Comparison of ENCODE assay signal across 1 cellular context in the genomic region with DNA sequence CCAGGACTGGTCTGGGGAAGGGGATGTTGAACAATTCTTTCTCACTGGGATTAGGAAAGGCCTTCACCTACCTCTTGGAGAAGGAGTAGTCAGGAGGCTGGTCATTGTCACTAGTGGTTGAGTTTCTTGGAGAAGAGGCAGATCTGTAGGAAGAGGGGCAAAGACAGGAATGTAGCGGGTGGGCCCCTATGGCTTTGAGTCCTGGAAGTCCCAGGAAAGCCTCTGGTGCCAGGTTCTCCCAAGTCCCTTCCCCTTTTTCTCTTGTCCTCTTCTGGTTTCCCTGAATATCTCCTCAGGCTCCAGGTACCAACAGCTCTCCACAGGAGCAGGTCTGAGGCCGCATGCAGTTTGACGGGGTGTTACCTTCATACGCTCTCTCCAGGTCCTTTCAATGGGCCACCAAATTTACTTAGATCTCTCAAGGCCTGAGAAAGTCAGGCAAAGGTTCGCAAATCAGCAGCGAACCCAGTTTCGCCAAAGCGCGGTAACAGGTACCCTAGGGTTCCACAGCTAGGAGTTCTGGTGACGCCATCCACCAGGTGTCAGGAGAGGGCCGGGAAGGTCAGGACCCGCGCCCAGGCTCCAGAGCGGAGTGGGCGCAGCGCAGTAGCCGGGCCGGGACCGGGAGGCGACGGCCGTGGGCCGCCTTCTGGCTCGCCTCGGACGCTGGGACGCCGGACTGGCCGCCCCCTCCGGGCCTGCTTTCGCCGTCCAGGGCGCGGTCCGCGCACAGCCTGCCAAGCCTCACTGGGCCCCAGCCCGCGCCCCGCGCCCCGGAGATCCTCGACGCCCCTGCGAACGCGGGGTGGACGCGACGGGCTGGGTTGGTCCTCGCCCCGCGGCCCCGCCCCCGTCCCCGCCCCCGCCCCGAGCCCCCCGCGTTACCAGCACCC.
TF ChIP-seq lines count a peak whose summit lies in the region.

No MANE protein-coding gene starts in this region.

TF ChIP-seq in K562, 482 proteins besides CTCF, POLR2A, EP300 and RAD21 (continues in another document):
- TF ChIP-seq SP1 (CRISPR knock-in tag; IDR thresholded peaks at IDR 0.05) (peak; percentile 70), DEAF1 (CRISPR knock-in tag; IDR thresholded peaks at IDR 0.05) (peak; percentile 70; the same call in 1 of the 2 replicates), PYGO2 (tag; IDR thresholded peaks at IDR 0.05) (no peak), ZNF395 (CRISPR knock-in tag; IDR thresholded peaks at IDR 0.05) (peak; percentile 76; the same call in 1 of the 2 replicates), SMC3 (conservative IDR thresholded peaks at IDR 0.05; ENCODE audit: insufficient read depth, low read depth, low read length) (peak; percentile 81), RBBP5 (IDR thresholded peaks at IDR 0.05; ENCODE audit: borderline replicate concordance, insufficient read depth, low read length, poor library complexity, severe bottlenecking) (peak; percentile 11), KAT2B (IDR thresholded peaks at IDR 0.05; ENCODE audit: low read depth, low read length) (no peak), HMGN3 (IDR thresholded peaks at IDR 0.05; ENCODE audit: borderline replicate concordance, extremely low read depth, insufficient read length, low read depth, low read length) (no peak), ZFX (CRISPR knock-in tag; IDR thresholded peaks at IDR 0.05) (peak; percentile 82), RBFOX2 (IDR thresholded peaks at IDR 0.05; ENCODE audit: low read depth, low read length) (peak; percentile 74), TAF9B (IDR thresholded peaks at IDR 0.05; ENCODE audit: partially characterized antibody) (no peak), SMAD4 (CRISPR knock-in tag; conservative IDR thresholded peaks at IDR 0.05) (peak; percentile 37), USF1 (CRISPR knock-in tag; IDR thresholded peaks at IDR 0.05) (peak; percentile 31; the same call in 1 of the 2 replicates), TBP (optimal IDR thresholded peaks at IDR 0.05; ENCODE audit: low read depth, low read length) (peak; percentile 5), HDGF (IDR thresholded peaks at IDR 0.05) (0 out of 2 replicates have a peak, but pooled peaks have one; percentile 51), KDM2B (CRISPR knock-in tag; IDR thresholded peaks at IDR 0.05) (peak; percentile 29; the same call in 1 of the 2 replicates), ZNF212 (CRISPR knock-in tag; IDR thresholded peaks at IDR 0.05) (no peak), HDAC8 (tag; IDR thresholded peaks at IDR 0.05) (0 out of 2 replicates have a peak, but pooled peaks have one; percentile 22), E2F3 (CRISPR knock-in tag; IDR thresholded peaks at IDR 0.05) (0 out of 2 replicates have a peak, but pooled peaks have one; percentile 23), NR2C2 (CRISPR knock-in tag; IDR thresholded peaks at IDR 0.05) (peak; percentile 71; the same call in 1 of the 2 replicates), NR2C2 (tag; IDR thresholded peaks at IDR 0.05) (no peak), NBN (IDR thresholded peaks at IDR 0.05; ENCODE audit: low read depth) (no peak), GABPB1 (CRISPR knock-in tag; IDR thresholded peaks at IDR 0.05) (no peak), MITF (IDR thresholded peaks at IDR 0.05) (no peak), PHF8 (IDR thresholded peaks at IDR 0.05; ENCODE audit: borderline replicate concordance, low read length) (peak; percentile 6; the same call in 1 of the 2 replicates), NRF1 (conservative IDR thresholded peaks at IDR 0.05 in 1 of 2, IDR thresholded peaks at IDR 0.05 in 1 of 2) (0 out of 4 replicates have a peak, but pooled peaks of 1 of the 2 experiments have one; percentile 8), ZNF695 (CRISPR knock-in tag; IDR thresholded peaks at IDR 0.05) (no peak), CEBPG (CRISPR knock-in tag; IDR thresholded peaks at IDR 0.05) (peak; percentile 25; the same call in 1 of the 2 replicates), CEBPG (tag; conservative IDR thresholded peaks at IDR 0.05 in 1 of 2, IDR thresholded peaks at IDR 0.05 in 1 of 2) (no peak), TEAD4 (IDR thresholded peaks at IDR 0.05; ENCODE audit: low read length) (0 out of 2 replicates have a peak, but pooled peaks have one; percentile 9), TEAD4 (CRISPR knock-in tag; IDR thresholded peaks at IDR 0.05; ENCODE audit: borderline replicate concordance) (no peak), PRMT5 (CRISPR knock-in tag; IDR thresholded peaks at IDR 0.05) (no peak), MYC (IDR thresholded peaks at IDR 0.05; ENCODE audit: low read depth, low read length) (0 out of 2 replicates have a peak, but pooled peaks have one; percentile 18), MYC (CRISPR knock-in tag; IDR thresholded peaks at IDR 0.05; ENCODE audit: borderline replicate concordance, low read depth) (no peak)
- TF ChIP-seq, protein P1, sequence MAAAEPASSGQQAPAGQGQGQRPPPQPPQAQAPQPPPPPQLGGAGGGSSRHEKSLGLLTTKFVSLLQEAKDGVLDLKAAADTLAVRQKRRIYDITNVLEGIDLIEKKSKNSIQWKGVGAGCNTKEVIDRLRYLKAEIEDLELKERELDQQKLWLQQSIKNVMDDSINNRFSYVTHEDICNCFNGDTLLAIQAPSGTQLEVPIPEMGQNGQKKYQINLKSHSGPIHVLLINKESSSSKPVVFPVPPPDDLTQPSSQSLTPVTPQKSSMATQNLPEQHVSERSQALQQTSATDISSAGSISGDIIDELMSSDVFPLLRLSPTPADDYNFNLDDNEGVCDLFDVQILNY (CRISPR knock-in tag; IDR thresholded peaks at IDR 0.05) = peak; percentile 82; the same call in 1 of the 2 replicates
- TF ChIP-seq, protein P2, sequence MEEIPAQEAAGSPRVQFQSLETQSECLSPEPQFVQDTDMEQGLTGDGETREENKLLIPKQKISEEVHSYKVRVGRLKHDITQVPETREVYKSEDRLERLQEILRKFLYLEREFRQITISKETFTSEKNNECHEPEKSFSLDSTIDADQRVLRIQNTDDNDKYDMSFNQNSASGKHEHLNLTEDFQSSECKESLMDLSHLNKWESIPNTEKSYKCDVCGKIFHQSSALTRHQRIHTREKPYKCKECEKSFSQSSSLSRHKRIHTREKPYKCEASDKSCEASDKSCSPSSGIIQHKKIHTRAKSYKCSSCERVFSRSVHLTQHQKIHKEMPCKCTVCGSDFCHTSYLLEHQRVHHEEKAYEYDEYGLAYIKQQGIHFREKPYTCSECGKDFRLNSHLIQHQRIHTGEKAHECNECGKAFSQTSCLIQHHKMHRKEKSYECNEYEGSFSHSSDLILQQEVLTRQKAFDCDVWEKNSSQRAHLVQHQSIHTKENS (CRISPR knock-in tag; IDR thresholded peaks at IDR 0.05) = no peak
- TF ChIP-seq, protein P3, sequence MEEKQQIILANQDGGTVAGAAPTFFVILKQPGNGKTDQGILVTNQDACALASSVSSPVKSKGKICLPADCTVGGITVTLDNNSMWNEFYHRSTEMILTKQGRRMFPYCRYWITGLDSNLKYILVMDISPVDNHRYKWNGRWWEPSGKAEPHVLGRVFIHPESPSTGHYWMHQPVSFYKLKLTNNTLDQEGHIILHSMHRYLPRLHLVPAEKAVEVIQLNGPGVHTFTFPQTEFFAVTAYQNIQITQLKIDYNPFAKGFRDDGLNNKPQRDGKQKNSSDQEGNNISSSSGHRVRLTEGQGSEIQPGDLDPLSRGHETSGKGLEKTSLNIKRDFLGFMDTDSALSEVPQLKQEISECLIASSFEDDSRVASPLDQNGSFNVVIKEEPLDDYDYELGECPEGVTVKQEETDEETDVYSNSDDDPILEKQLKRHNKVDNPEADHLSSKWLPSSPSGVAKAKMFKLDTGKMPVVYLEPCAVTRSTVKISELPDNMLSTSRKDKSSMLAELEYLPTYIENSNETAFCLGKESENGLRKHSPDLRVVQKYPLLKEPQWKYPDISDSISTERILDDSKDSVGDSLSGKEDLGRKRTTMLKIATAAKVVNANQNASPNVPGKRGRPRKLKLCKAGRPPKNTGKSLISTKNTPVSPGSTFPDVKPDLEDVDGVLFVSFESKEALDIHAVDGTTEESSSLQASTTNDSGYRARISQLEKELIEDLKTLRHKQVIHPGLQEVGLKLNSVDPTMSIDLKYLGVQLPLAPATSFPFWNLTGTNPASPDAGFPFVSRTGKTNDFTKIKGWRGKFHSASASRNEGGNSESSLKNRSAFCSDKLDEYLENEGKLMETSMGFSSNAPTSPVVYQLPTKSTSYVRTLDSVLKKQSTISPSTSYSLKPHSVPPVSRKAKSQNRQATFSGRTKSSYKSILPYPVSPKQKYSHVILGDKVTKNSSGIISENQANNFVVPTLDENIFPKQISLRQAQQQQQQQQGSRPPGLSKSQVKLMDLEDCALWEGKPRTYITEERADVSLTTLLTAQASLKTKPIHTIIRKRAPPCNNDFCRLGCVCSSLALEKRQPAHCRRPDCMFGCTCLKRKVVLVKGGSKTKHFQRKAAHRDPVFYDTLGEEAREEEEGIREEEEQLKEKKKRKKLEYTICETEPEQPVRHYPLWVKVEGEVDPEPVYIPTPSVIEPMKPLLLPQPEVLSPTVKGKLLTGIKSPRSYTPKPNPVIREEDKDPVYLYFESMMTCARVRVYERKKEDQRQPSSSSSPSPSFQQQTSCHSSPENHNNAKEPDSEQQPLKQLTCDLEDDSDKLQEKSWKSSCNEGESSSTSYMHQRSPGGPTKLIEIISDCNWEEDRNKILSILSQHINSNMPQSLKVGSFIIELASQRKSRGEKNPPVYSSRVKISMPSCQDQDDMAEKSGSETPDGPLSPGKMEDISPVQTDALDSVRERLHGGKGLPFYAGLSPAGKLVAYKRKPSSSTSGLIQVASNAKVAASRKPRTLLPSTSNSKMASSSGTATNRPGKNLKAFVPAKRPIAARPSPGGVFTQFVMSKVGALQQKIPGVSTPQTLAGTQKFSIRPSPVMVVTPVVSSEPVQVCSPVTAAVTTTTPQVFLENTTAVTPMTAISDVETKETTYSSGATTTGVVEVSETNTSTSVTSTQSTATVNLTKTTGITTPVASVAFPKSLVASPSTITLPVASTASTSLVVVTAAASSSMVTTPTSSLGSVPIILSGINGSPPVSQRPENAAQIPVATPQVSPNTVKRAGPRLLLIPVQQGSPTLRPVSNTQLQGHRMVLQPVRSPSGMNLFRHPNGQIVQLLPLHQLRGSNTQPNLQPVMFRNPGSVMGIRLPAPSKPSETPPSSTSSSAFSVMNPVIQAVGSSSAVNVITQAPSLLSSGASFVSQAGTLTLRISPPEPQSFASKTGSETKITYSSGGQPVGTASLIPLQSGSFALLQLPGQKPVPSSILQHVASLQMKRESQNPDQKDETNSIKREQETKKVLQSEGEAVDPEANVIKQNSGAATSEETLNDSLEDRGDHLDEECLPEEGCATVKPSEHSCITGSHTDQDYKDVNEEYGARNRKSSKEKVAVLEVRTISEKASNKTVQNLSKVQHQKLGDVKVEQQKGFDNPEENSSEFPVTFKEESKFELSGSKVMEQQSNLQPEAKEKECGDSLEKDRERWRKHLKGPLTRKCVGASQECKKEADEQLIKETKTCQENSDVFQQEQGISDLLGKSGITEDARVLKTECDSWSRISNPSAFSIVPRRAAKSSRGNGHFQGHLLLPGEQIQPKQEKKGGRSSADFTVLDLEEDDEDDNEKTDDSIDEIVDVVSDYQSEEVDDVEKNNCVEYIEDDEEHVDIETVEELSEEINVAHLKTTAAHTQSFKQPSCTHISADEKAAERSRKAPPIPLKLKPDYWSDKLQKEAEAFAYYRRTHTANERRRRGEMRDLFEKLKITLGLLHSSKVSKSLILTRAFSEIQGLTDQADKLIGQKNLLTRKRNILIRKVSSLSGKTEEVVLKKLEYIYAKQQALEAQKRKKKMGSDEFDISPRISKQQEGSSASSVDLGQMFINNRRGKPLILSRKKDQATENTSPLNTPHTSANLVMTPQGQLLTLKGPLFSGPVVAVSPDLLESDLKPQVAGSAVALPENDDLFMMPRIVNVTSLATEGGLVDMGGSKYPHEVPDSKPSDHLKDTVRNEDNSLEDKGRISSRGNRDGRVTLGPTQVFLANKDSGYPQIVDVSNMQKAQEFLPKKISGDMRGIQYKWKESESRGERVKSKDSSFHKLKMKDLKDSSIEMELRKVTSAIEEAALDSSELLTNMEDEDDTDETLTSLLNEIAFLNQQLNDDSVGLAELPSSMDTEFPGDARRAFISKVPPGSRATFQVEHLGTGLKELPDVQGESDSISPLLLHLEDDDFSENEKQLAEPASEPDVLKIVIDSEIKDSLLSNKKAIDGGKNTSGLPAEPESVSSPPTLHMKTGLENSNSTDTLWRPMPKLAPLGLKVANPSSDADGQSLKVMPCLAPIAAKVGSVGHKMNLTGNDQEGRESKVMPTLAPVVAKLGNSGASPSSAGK (IDR thresholded peaks at IDR 0.05) = peak; percentile 47
